In genomic region chr2:9231291-9232165, GRCh38 we compare ENCODE assay signal across 10 cellular contexts. TPM values are rescaled to one million over a fixed set of nuclear protein-coding genes. Genes with fewer than 3 reads are reported as not detected.
A peak's percentile ranks its signal among the peaks of the same experiment; 100 is the strongest.
DNase-seq lines count a peak whose midpoint lies in the region; ATAC-seq and TF ChIP-seq lines count a peak whose summit lies in the region.
"Had no signal": no experiment of that assay in that cellular context is flagged by ENCODE, and none has a peak within 500 bp of the region (broad histone marks: within the 10 kb centered on the region; RNA-seq: fewer than 3 reads in every experiment).

No MANE protein-coding gene starts in this region.

- TF ChIP-seq CTCF in PC-3 (conservative IDR thresholded peaks at IDR 0.05; ENCODE audit: low read depth, low read length) = no peak
- TF ChIP-seq CTCF in esophagus muscularis mucosa (IDR thresholded peaks at IDR 0.05) = no peak
- TF ChIP-seq CTCF in parathyroid adenoma (IDR thresholded peaks at IDR 0.05) = no peak

- no peak overlapping the region for H3K27ac Mint-ChIP-seq in CD8-positive, alpha-beta memory T cell
- H3K27ac Mint-ChIP-seq: IgD-negative memory B cell had no signal

- TF ChIP-seq POLR2A in esophagus muscularis mucosa (IDR thresholded peaks at IDR 0.05; ENCODE audit: low read depth) = no peak

- H3K36me3 ChIP-seq in PC-3 (ENCODE audit: low read depth, low read length) = 0 out of 2 replicates have a peak, but pooled peaks cover 5% of the 10 kb centered on the region
- H3K36me3 ChIP-seq in esophagus muscularis mucosa = no peaks in the 10 kb centered on the region
- H3K36me3 ChIP-seq in parathyroid adenoma (ENCODE audit: control insufficient read depth, insufficient read depth, low read length) = no peaks in the 10 kb centered on the region
- no peaks in the 10 kb centered on the region for H3K36me3 ChIP-seq in CD8-positive, alpha-beta memory T cell (ENCODE audit: insufficient read depth, low read length)

- no peak overlapping the region for H3K9ac ChIP-seq in PC-3 (ENCODE audit: low read length)
- H3K9ac ChIP-seq in parathyroid adenoma = no peak overlapping the region

- POLR2A ChIA-PET in PC-3 (lab: Charles Lee; ENCODE audit: unreplicated experiment) = no interaction called here
- POLR2A ChIA-PET in CD8-positive, alpha-beta memory T cell (lab: Charles Lee) = no interaction called here

- H3K4me3 ChIP-seq in PC-3 (ENCODE audit: low read length) (no peak overlapping the region), esophagus muscularis mucosa (no peak overlapping the region), parathyroid adenoma (ENCODE audit: low read depth, low read length) (no peak overlapping the region)
- no peak overlapping the region for H3K4me3 ChIP-seq in CD8-positive, alpha-beta memory T cell (ENCODE audit: low read length)

- ATAC-seq in PC-3 = no peak

- no peaks in the 10 kb centered on the region for H3K27me3 ChIP-seq in PC-3 (ENCODE audit: low read length)
- no peaks in the 10 kb centered on the region for H3K27me3 ChIP-seq in esophagus muscularis mucosa
- H3K27me3 ChIP-seq in parathyroid adenoma (ENCODE audit: control insufficient read depth, insufficient read depth, low read length) = no peaks in the 10 kb centered on the region
- no peaks in the 10 kb centered on the region for H3K27me3 ChIP-seq in CD8-positive, alpha-beta memory T cell (ENCODE audit: insufficient read depth, low read length, poor library complexity, severe bottlenecking)

- H3F3A ChIP-seq in PC-3 (ENCODE audit: low read length, unreplicated experiment) = peaks cover 9% of the 10 kb centered on the region

- H3K79me2 ChIP-seq in PC-3 (ENCODE audit: low read length) = peaks cover 92% of the 10 kb centered on the region
- H3K79me2 ChIP-seq in parathyroid adenoma = peaks cover 13% of the 10 kb centered on the region

- intact Hi-C loops in PC-3 (cut with micrococcal nuclease) = no loop called here
- intact Hi-C loops in esophagus muscularis mucosa (cut with DNase I) = no loop called here

- no TSS peak for BruUV-seq in PC-3 (replicated peaks; lab: Mats Ljungman, UMichigan)

- H3K9me3 ChIP-seq in PC-3 (ENCODE audit: low read length) (no peaks in the 10 kb centered on the region), esophagus muscularis mucosa (no peaks in the 10 kb centered on the region), parathyroid adenoma (ENCODE audit: control insufficient read depth, low read length) (no peaks in the 10 kb centered on the region)
- no peaks in the 10 kb centered on the region for H3K9me3 ChIP-seq in CD8-positive, alpha-beta memory T cell (ENCODE audit: low read length)

- CTCF ChIA-PET in PC-3 (lab: Charles Lee) = no interaction called here
- CTCF ChIA-PET in CD8-positive, alpha-beta memory T cell (lab: Charles Lee) = no interaction called here

- H3K4me1 Mint-ChIP-seq in CD8-positive, alpha-beta memory T cell = no peaks in the 10 kb centered on the region
- H3K4me1 Mint-ChIP-seq: IgD-negative memory B cell had no signal

- no peak for TF ChIP-seq EP300 in esophagus muscularis mucosa (IDR thresholded peaks at IDR 0.05)

- WGBS in esophagus muscularis mucosa = 86% methylated on average over 8 of the region's 14 CpGs

- H3K27ac ChIP-seq in PC-3 (ENCODE audit: low read length) (no peak overlapping the region), esophagus muscularis mucosa (replicated peaks in 1 of 4) (peak overlapping the region in 3 of 4 donors; percentile 4 to 41 (median 37)), parathyroid adenoma (peak overlapping the region; percentile 17)
- H3K27ac ChIP-seq in CD8-positive, alpha-beta memory T cell (ENCODE audit: low read depth, low read length) = no peak overlapping the region

- H3K4me3 Mint-ChIP-seq in CD8-positive, alpha-beta memory T cell = no peak overlapping the region
- H3K4me3 Mint-ChIP-seq: IgD-negative memory B cell had no signal

- H3K36me3 Mint-ChIP-seq in CD8-positive, alpha-beta memory T cell = peaks cover 0 to 1% (median 0%) of the 10 kb centered on the region in 3 donors
- H3K36me3 Mint-ChIP-seq: IgD-negative memory B cell had no signal

- peak; percentile 28 for DNase-seq in DMS79 treated with DMSO at 0.1 percent for 48 hours (lab: John Stamatoyannopoulos, UW)
- DNase-seq in PC-3 = no peak
- DNase-seq in esophagus muscularis mucosa (ENCODE audit: extremely low spot score) = no peak
- no peak for DNase-seq in activated T-cell treated with anti-CD3 and anti-CD28 coated beads, Interleukin-2, amount 50 U/mL, for 48 hours
- no peak for DNase-seq in activated CD4-positive, CD25-positive, alpha-beta regulatory T cell (lab: John Stamatoyannopoulos, UW)
- no peak for DNase-seq in central memory CD4-positive, alpha-beta T cell
- no peak for DNase-seq in CD8-positive, alpha-beta memory T cell
- DNase-seq: NCI-H187 treated with DMSO at 0.1 percent for 48 hours had no signal

- no peaks in the 10 kb centered on the region for H3K9me2 ChIP-seq in PC-3 (replicated peaks; ENCODE audit: low read length)

- H2AFZ ChIP-seq in PC-3 (ENCODE audit: low read length) (no peak overlapping the region), parathyroid adenoma (no peak overlapping the region)

- H3K9me3 Mint-ChIP-seq in CD8-positive, alpha-beta memory T cell = no peaks in the 10 kb centered on the region
- H3K9me3 Mint-ChIP-seq: IgD-negative memory B cell had no signal

- H4K20me1 ChIP-seq in PC-3 (ENCODE audit: low read length) = peaks cover 6% of the 10 kb centered on the region; the same call in 1 of the 2 replicates

- H3K4me2 ChIP-seq in PC-3 (ENCODE audit: low read length) (0 out of 2 replicates have a peak overlapping the region, but pooled peaks have one; percentile 2), parathyroid adenoma (ENCODE audit: low read length) (no peak overlapping the region)

- H3K27me3 Mint-ChIP-seq in CD8-positive, alpha-beta memory T cell = peaks cover 32 to 49% of the 10 kb centered on the region in 2 donors

- H3K4me1 ChIP-seq in PC-3 (ENCODE audit: insufficient read depth, low read length) (peaks cover 80% of the 10 kb centered on the region), esophagus muscularis mucosa (peaks cover 88 to 100% (median 94%) of the 10 kb centered on the region in 4 donors), parathyroid adenoma (peaks cover 8% of the 10 kb centered on the region)
- no peaks in the 10 kb centered on the region for H3K4me1 ChIP-seq in CD8-positive, alpha-beta memory T cell (ENCODE audit: insufficient read depth, low read length)

RNA-seq across cellular contexts. Expression of gene ASAP2, which starts 24.9 kb away (rescaled TPM):
- total RNA-seq in PC-3 (2014; rRNA removed) = 25.2 and 34.5 TPM in 2 replicates
- total RNA-seq in esophagus muscularis mucosa = 10 to 100 TPM; 18.7 to 24.0 (median 21.3) TPM
- total RNA-seq in CD8-positive, alpha-beta memory T cell = under 1 TPM; 0.15 to 0.38 TPM
- not detected for polyA plus RNA-seq in CD8-positive, alpha-beta memory T cell
- polyA plus RNA-seq: IgD-negative memory B cell had no signal

Comparison
In these comparisons a context has a peak if more than half of its experiments do, and no peak if none do; other contexts are left out.
1. H3K27ac ChIP-seq: peak in esophagus muscularis mucosa (3 of 4) and parathyroid adenoma (single experiment); none in PC-3 (single experiment) and CD8-positive, alpha-beta memory T cell (single experiment).
2. RNA of gene ASAP2, which starts 24.9 kb away (total RNA-seq): 25.2 to 34.5 TPM in PC-3 and 18.7 to 24.0 TPM in esophagus muscularis mucosa; 0.15 to 0.38 TPM in CD8-positive, alpha-beta memory T cell; every median in the first group is over 10 times any median in the second.